9 cellular contexts compared by ENCODE assay signal in genomic region chr6:11535801-11536230, GRCh38. TPM values are rescaled to one million over a fixed set of nuclear protein-coding genes. Genes with fewer than 3 reads are reported as not detected.
A peak's percentile ranks its signal among the peaks of the same experiment; 100 is the strongest.
DNase-seq lines count a peak whose midpoint lies in the region; ATAC-seq and TF ChIP-seq lines count a peak whose summit lies in the region.
"Had no signal": no experiment of that assay in that cellular context is flagged by ENCODE, and none has a peak within 500 bp of the region (broad histone marks: within the 10 kb centered on the region; RNA-seq: fewer than 3 reads in every experiment).

No MANE protein-coding gene starts in this region.

- H3K4me1 ChIP-seq in SK-N-SH (ENCODE audit: control insufficient read depth in 1 of 2, insufficient read depth in 2 of 2, low read depth in 1 of 2, low read length in 1 of 2), result peaks cover 0 to 5% of the 10 kb centered on the region in 2 experiments; a peak in 2 of 4 replicates
- peaks cover 0 to 45% (median 21%) of the 10 kb centered on the region in 4 donors for H3K4me1 ChIP-seq in stomach
- H3K4me1 ChIP-seq in psoas muscle, result peaks cover 15% of the 10 kb centered on the region

- TF ChIP-seq EP300 in SK-N-SH (IDR thresholded peaks at IDR 0.05; ENCODE audit: borderline replicate concordance in 1 of 2, low read depth in 1 of 2, low read length in 1 of 2) (no peak), stomach (IDR thresholded peaks at IDR 0.05) (no peak)

- H3K27ac ChIP-seq in SK-N-SH (ENCODE audit: low read depth in 2 of 2, low read length in 1 of 2), result no peak overlapping the region
- no peak overlapping the region for H3K27ac ChIP-seq in stomach
- no peak overlapping the region for H3K27ac ChIP-seq in psoas muscle

- H3K36me3 ChIP-seq in SK-N-SH (replicated peaks in 1 of 2; ENCODE audit: control insufficient read depth in 1 of 2, insufficient read depth in 2 of 2, low read length in 1 of 2), result no peaks in the 10 kb centered on the region
- no peaks in the 10 kb centered on the region for H3K36me3 ChIP-seq in stomach
- H3K36me3 ChIP-seq in psoas muscle (ENCODE audit: insufficient read depth in 1 of 2, low read depth in 1 of 2), result no peaks in the 10 kb centered on the region

- no peak for ATAC-seq in psoas muscle
- no peak for ATAC-seq in GM18867 (IDR thresholded peaks at IDR 0.05; ENCODE audit: unreplicated experiment)

- H3F3A ChIP-seq in SK-N-SH (replicated peaks; ENCODE audit: insufficient read depth), result peaks cover 11% of the 10 kb centered on the region

- H3K79me2 ChIP-seq in SK-N-SH (ENCODE audit: insufficient read depth), result no peaks in the 10 kb centered on the region

- H3K4me2 ChIP-seq in SK-N-SH, result no peak overlapping the region

- peaks cover 6% of the 10 kb centered on the region for H3K27me3 Mint-ChIP-seq in activated naive CD8-positive, alpha-beta T cell
- H3K27me3 Mint-ChIP-seq in activated naive CD8-positive, alpha-beta T cell treated with anti-CD3 and anti-CD28 coated beads for 36 hours, result peaks cover 20% of the 10 kb centered on the region

- no peak for TF ChIP-seq RAD21 in SK-N-SH (IDR thresholded peaks at IDR 0.05; ENCODE audit: low read length)

- TF ChIP-seq CTCF in SK-N-SH (IDR thresholded peaks at IDR 0.05) (no peak), stomach (IDR thresholded peaks at IDR 0.05) (no peak), psoas muscle (IDR thresholded peaks at IDR 0.05) (no peak)

- CTCF ChIA-PET in SK-N-SH (lab: Yijun Ruan, JAX), result no interaction called here

- H3K9ac ChIP-seq in SK-N-SH, result no peak overlapping the region

- H3K4me3 Mint-ChIP-seq in activated naive CD8-positive, alpha-beta T cell, result peak overlapping the region; percentile 11
- H3K4me3 Mint-ChIP-seq in activated naive CD8-positive, alpha-beta T cell treated with anti-CD3 and anti-CD28 coated beads for 36 hours, result no peak overlapping the region

- no peak overlapping the region for H2AFZ ChIP-seq in SK-N-SH (ENCODE audit: low read depth)

- H3K4me3 ChIP-seq in SK-N-SH (ENCODE audit: low read depth in 2 of 2, low read length in 1 of 2) (no peak overlapping the region), stomach (no peak overlapping the region), psoas muscle (no peak overlapping the region)

- H3K9me3 ChIP-seq in SK-N-SH, result no peaks in the 10 kb centered on the region
- H3K9me3 ChIP-seq in stomach, result no peaks in the 10 kb centered on the region
- no peaks in the 10 kb centered on the region for H3K9me3 ChIP-seq in psoas muscle
- H3K9me3 ChIP-seq: Caco-2 had no signal

- H3K4me1 Mint-ChIP-seq in activated naive CD8-positive, alpha-beta T cell (ENCODE audit: low read depth), result peaks cover 11% of the 10 kb centered on the region
- peaks cover 14% of the 10 kb centered on the region for H3K4me1 Mint-ChIP-seq in activated naive CD8-positive, alpha-beta T cell treated with anti-CD3 and anti-CD28 coated beads for 36 hours

- no peaks in the 10 kb centered on the region for H3K36me3 Mint-ChIP-seq in activated naive CD8-positive, alpha-beta T cell
- no peaks in the 10 kb centered on the region for H3K36me3 Mint-ChIP-seq in activated naive CD8-positive, alpha-beta T cell treated with anti-CD3 and anti-CD28 coated beads for 36 hours

- no peaks in the 10 kb centered on the region for H3K9me2 ChIP-seq in SK-N-SH

- H3K27me3 ChIP-seq in SK-N-SH (ENCODE audit: insufficient read depth) (no peaks in the 10 kb centered on the region), stomach (no peaks in the 10 kb centered on the region), psoas muscle (ENCODE audit: insufficient read depth in 3 of 3, low read length in 2 of 3) (no peaks in the 10 kb centered on the region)

- H3K9me3 Mint-ChIP-seq in activated naive CD8-positive, alpha-beta T cell (ENCODE audit: low read depth), result no peaks in the 10 kb centered on the region
- H3K9me3 Mint-ChIP-seq in activated naive CD8-positive, alpha-beta T cell treated with anti-CD3 and anti-CD28 coated beads for 36 hours, result no peaks in the 10 kb centered on the region

- POLR2A ChIA-PET in SK-N-SH (lab: Yijun Ruan, JAX), result no interaction called here

- no peak for DNase-seq in activated naive CD8-positive, alpha-beta T cell treated with anti-CD3 and anti-CD28 coated beads for 36 hours
- no peak for DNase-seq in SK-N-SH
- DNase-seq in erythroblast (lab: John Stamatoyannopoulos, UW), result peak; percentile 3 to 4
- DNase-seq in stomach, result peak; percentile 33
- DNase-seq in stimulated activated CD8-positive, alpha-beta memory T cell treated with anti-CD3 and anti-CD28 coated beads, Interleukin-4, amount 100 ng/mL, for 48 hours, result no peak
- DNase-seq in psoas muscle, result no peak

- no peak overlapping the region for H3K27ac Mint-ChIP-seq in activated naive CD8-positive, alpha-beta T cell
- no peak overlapping the region for H3K27ac Mint-ChIP-seq in activated naive CD8-positive, alpha-beta T cell treated with anti-CD3 and anti-CD28 coated beads for 36 hours

- TF ChIP-seq POLR2A in erythroblast (IDR thresholded peaks at IDR 0.05; ENCODE audit: low read length) (no peak), stomach (IDR thresholded peaks at IDR 0.05) (no peak)

- H4K20me1 ChIP-seq in SK-N-SH (ENCODE audit: insufficient read depth), result no peaks in the 10 kb centered on the region

- WGBS in SK-N-SH (ENCODE audit: low lambda C conversion rate), result 64% methylated on average over 2 of the region's 2 CpGs
- 15 to 26% (median 20%) methylated on average over 2 of the region's 2 CpGs for WGBS in stomach, 5 donors
- WGBS in psoas muscle, 3 donors, result 7 to 19% (median 15%) methylated on average over 2 of the region's 2 CpGs

- intact Hi-C loops in stomach (cut with DNase I; ENCODE audit: low total_unique reads), result no loop called here
- intact Hi-C loops in psoas muscle (cut with DNase I), result no loop called here

TF ChIP-seq in SK-N-SH, 30 proteins besides CTCF, POLR2A, EP300 and RAD21 (continues in another document):
- TF ChIP-seq JUND (IDR thresholded peaks at IDR 0.05) (peak; percentile 82), POLR2AphosphoS5 (IDR thresholded peaks at IDR 0.05; ENCODE audit: low read depth, low read length) (no peak), MAX (IDR thresholded peaks at IDR 0.05; ENCODE audit: low read depth) (no peak), GATA2 (CRISPR knock-in tag; IDR thresholded peaks at IDR 0.05) (no peak), FOXM1 (IDR thresholded peaks at IDR 0.05; ENCODE audit: low read depth) (no peak), SIN3A (IDR thresholded peaks at IDR 0.05; ENCODE audit: borderline replicate concordance, low read depth, low read length) (no peak), FOSL2 (IDR thresholded peaks at IDR 0.05; ENCODE audit: borderline replicate concordance, low read depth) (peak; percentile 71; the same call in 1 of the 2 replicates), REST (IDR thresholded peaks at IDR 0.05; ENCODE audit: low read depth, low read length) (peak; percentile 97), MXI1 (IDR thresholded peaks at IDR 0.05; ENCODE audit: low read depth, low read length) (no peak), GABPA (IDR thresholded peaks at IDR 0.05; ENCODE audit: low read depth) (no peak), YY1 (IDR thresholded peaks at IDR 0.05; ENCODE audit: low read depth) (no peak), TEAD4 (IDR thresholded peaks at IDR 0.05; ENCODE audit: borderline replicate concordance, insufficient read depth) (peak; percentile 59; the same call in 1 of the 2 replicates), NFIC (IDR thresholded peaks at IDR 0.05; ENCODE audit: borderline replicate concordance) (peak; percentile 40; the same call in 1 of the 2 replicates)

RNA-seq across cellular contexts. Expression of gene TMEM170B, which starts 1.7 kb away (rescaled TPM):
- 1 to 10 TPM; 2.0 to 2.2 TPM for total RNA-seq in activated naive CD8-positive, alpha-beta T cell treated with anti-CD3 and anti-CD28 coated beads for 36 hours
- polyA plus RNA-seq in SK-N-SH (2012; rRNA removed) (0.44 and 0.65 TPM in 2 replicates), stomach (1 to 10 TPM in 2 of 3 donors, under 1 TPM in 1; 0.65 to 1.1 (median 1.1) TPM), psoas muscle (1 to 10 TPM; 2.7 to 7.4 (median 3.2) TPM)
- 0.76 and 0.88 TPM in 2 replicates for polyA plus RNA-seq in SK-N-SH (2012; cell fraction: cytosol; rRNA removed)
- 0.28 and 0.55 TPM in 2 replicates for polyA plus RNA-seq in SK-N-SH (2012; cell fraction: nucleus; rRNA removed)
- total RNA-seq in stomach (1 to 10 TPM in 4 of 5 donors, under 1 TPM in 1; 0.29 to 8.4 (median 1.9) TPM), psoas muscle (10 to 100 TPM in 2 of 4 donors, 1 to 10 TPM in 2; 7.4 to 20.0 (median 10.0) TPM)

Comparison
In these comparisons a context has a peak if more than half of its experiments do, and no peak if none do; other contexts are left out.
1. DNase-seq: peak in erythroblast (2 of 2) and stomach (single experiment); none in activated naive CD8-positive, alpha-beta T cell treated with anti-CD3 and anti-CD28 coated beads for 36 hours (single experiment), SK-N-SH (single experiment), stimulated activated CD8-positive, alpha-beta memory T cell treated with anti-CD3 and anti-CD28 coated beads, Interleukin-4, amount 100 ng/mL, for 48 hours (single experiment) and psoas muscle (0 of 2).